Comparison of ENCODE assay signal across 15 cellular contexts in genomic region chr3:14278265-14278798, GRCh38.
"Had no signal": no experiment of that assay in that cellular context is flagged by ENCODE, and none has a peak within 500 bp of the region (broad histone marks: within the 10 kb centered on the region; RNA-seq: fewer than 3 reads in every experiment).

No MANE protein-coding gene starts in this region.

- H3K4me1 Mint-ChIP-seq: activated naive CD8-positive, alpha-beta T cell treated with anti-CD3 and anti-CD28 coated beads for 36 hours had no signal

- H3K4me3 Mint-ChIP-seq: activated naive CD8-positive, alpha-beta T cell treated with anti-CD3 and anti-CD28 coated beads for 36 hours; activated T-cell treated with anti-CD3 and anti-CD28 coated beads, Interleukin-2, amount 50 U/mL, for 4 hours; dendritic cell treated with granulocyte-macrophage colony-stimulating factor and Interleukin-4, amounts not matched to agents 40 ng/mL and 50 ng/mL, for 4 days; effector memory CD8-positive, alpha-beta T cell; mesothelial cell of epicardium had no signal

- H3K4me1 ChIP-seq: thyroid gland, uterus had no signal

- H3K9me3 ChIP-seq: neutrophil, thyroid gland, uterus had no signal

- H3K27ac ChIP-seq: neutrophil, skin epidermis, thyroid gland, uterus had no signal

- H3K27me3 ChIP-seq: neutrophil, thyroid gland, uterus had no signal

- ATAC-seq: activated T-cell treated with anti-CD3 and anti-CD28 coated beads, Interleukin-2, amount 50 U/mL, for 4 hours; effector memory CD8-positive, alpha-beta T cell had no signal

- H3K4me3 ChIP-seq: skin epidermis, thyroid gland, uterus had no signal

- H3K36me3 ChIP-seq: neutrophil, thyroid gland, uterus had no signal

- DNase-seq: activated CD4-positive, alpha-beta T cell treated with anti-CD3 and anti-CD28 coated beads for 1 hour; activated CD4-positive, alpha-beta T cell treated with anti-CD3 and anti-CD28 coated beads, Interleukin-2, amount 50 U/mL, for 48 hours; activated effector memory CD4-positive, alpha-beta T cell treated with anti-CD3 and anti-CD28 coated beads, Interleukin-2, amount 50 U/mL, for 16 hours; activated naive CD8-positive, alpha-beta T cell treated with anti-CD3 and anti-CD28 coated beads for 36 hours; activated T-cell treated with anti-CD3 and anti-CD28 coated beads, Interleukin-2, amount 50 U/mL, for 4 hours; anterior cingulate cortex; cerebellar nuclear complex; effector memory CD8-positive, alpha-beta T cell; posterior cingulate gyrus; thyroid gland; uterus had no signal

- H3K9me3 Mint-ChIP-seq: activated naive CD8-positive, alpha-beta T cell treated with anti-CD3 and anti-CD28 coated beads for 36 hours; activated T-cell treated with anti-CD3 and anti-CD28 coated beads, Interleukin-2, amount 50 U/mL, for 4 hours; dendritic cell treated with granulocyte-macrophage colony-stimulating factor and Interleukin-4, amounts not matched to agents 40 ng/mL and 50 ng/mL, for 4 days; effector memory CD8-positive, alpha-beta T cell; mesothelial cell of epicardium had no signal

- H3K27ac Mint-ChIP-seq: activated naive CD8-positive, alpha-beta T cell treated with anti-CD3 and anti-CD28 coated beads for 36 hours; dendritic cell treated with granulocyte-macrophage colony-stimulating factor and Interleukin-4, amounts not matched to agents 40 ng/mL and 50 ng/mL, for 4 days; mesothelial cell of epicardium had no signal
